Comparison of ENCODE assay signal across 21 cellular contexts in genomic region chr4:138602664-138603063, GRCh38.
"Had no signal": no experiment of that assay in that cellular context is flagged by ENCODE, and none has a peak within 500 bp of the region (broad histone marks: within the 10 kb centered on the region; RNA-seq: fewer than 3 reads in every experiment).

No MANE protein-coding gene starts in this region.

- ATAC-seq: activated CD8-positive, alpha-beta T cell treated with anti-CD3 and anti-CD28 coated beads, Interleukin-2, amount 10 ng/mL, durations not matched to agents 7 days and 5 days; activated naive CD4-positive, alpha-beta T cell treated with anti-CD3 and anti-CD28 coated beads, Interleukin-2, amount 50 U/mL, for 72 hours; gastrocnemius medialis; heart right ventricle; psoas muscle; sciatic nerve; T-helper 17 cell; WTC11 had no signal

- H3K4me1 Mint-ChIP-seq: activated CD4-positive, alpha-beta T cell treated with anti-CD3 and anti-CD28 coated beads, Interleukin-2, amount 10 ng/mL, durations not matched to agents 24 days and 14 days; neural progenitor cell; T-helper 17 cell had no signal

- H3K9me3 Mint-ChIP-seq: activated CD4-positive, alpha-beta T cell treated with anti-CD3 and anti-CD28 coated beads, Interleukin-2, amount 10 ng/mL, durations not matched to agents 24 days and 14 days had no signal

- H3K9me3 ChIP-seq: psoas muscle had no signal

- H3K27ac Mint-ChIP-seq: activated CD4-positive, alpha-beta T cell treated with anti-CD3 and anti-CD28 coated beads, Interleukin-2, amount 10 ng/mL, durations not matched to agents 24 days and 14 days; activated CD8-positive, alpha-beta T cell treated with anti-CD3 and anti-CD28 coated beads, Interleukin-2, amount 10 ng/mL, durations not matched to agents 7 days and 5 days; activated naive CD4-positive, alpha-beta T cell treated with anti-CD3 and anti-CD28 coated beads, Interleukin-2, amount 50 U/mL, for 72 hours; dendritic cell treated with granulocyte-macrophage colony-stimulating factor and Interleukin-4, amounts not matched to agents 40 ng/mL and 50 ng/mL, for 4 days; neural progenitor cell; stimulated activated naive CD8-positive, alpha-beta T cell treated with anti-CD3 and anti-CD28 coated beads, Interleukin-15, Interleukin-2, amounts not matched to agents 100 ng/mL and 50 ng/mL, for 24 hours; T-helper 17 cell; type B pancreatic cell; WTC11 had no signal

- DNase-seq: activated CD4-positive, alpha-beta T cell treated with anti-CD3 and anti-CD28 coated beads, Interleukin-2, amount 10 ng/mL, durations not matched to agents 24 days and 14 days; activated CD8-positive, alpha-beta memory T cell treated with anti-CD3 and anti-CD28 coated beads, Interleukin-2, amount 50 U/mL, for 4 hours; activated CD8-positive, alpha-beta T cell treated with anti-CD3 and anti-CD28 coated beads, Interleukin-2, amount 10 ng/mL, durations not matched to agents 7 days and 5 days; activated effector memory CD4-positive, alpha-beta T cell treated with anti-CD3 and anti-CD28 coated beads, Interleukin-2, amount 50 U/mL, for 16 hours; activated T-cell treated with anti-CD3 and anti-CD28 coated beads, Interleukin-2, amount 50 U/mL, for 48 hours; amniotic stem cell; cerebellar nuclear complex; effector memory CD4-positive, alpha-beta T cell; gastrocnemius medialis; heart right ventricle; psoas muscle; spleen; T-helper 17 cell had no signal

- H3K36me3 ChIP-seq: gastrocnemius medialis, heart right ventricle, neural progenitor cell, spleen had no signal

- H3K36me3 Mint-ChIP-seq: activated naive CD4-positive, alpha-beta T cell treated with anti-CD3 and anti-CD28 coated beads, Interleukin-2, amount 50 U/mL, for 72 hours; type B pancreatic cell had no signal

- H3K27me3 Mint-ChIP-seq: activated CD4-positive, alpha-beta T cell treated with anti-CD3 and anti-CD28 coated beads, Interleukin-2, amount 10 ng/mL, durations not matched to agents 24 days and 14 days; dendritic cell treated with granulocyte-macrophage colony-stimulating factor and Interleukin-4, amounts not matched to agents 40 ng/mL and 50 ng/mL, for 4 days; stimulated activated naive CD8-positive, alpha-beta T cell treated with anti-CD3 and anti-CD28 coated beads, Interleukin-15, Interleukin-2, amounts not matched to agents 100 ng/mL and 50 ng/mL, for 24 hours; T-helper 17 cell; type B pancreatic cell had no signal

- H3K4me3 Mint-ChIP-seq: activated CD4-positive, alpha-beta T cell treated with anti-CD3 and anti-CD28 coated beads, Interleukin-2, amount 10 ng/mL, durations not matched to agents 24 days and 14 days; activated CD8-positive, alpha-beta T cell treated with anti-CD3 and anti-CD28 coated beads, Interleukin-2, amount 10 ng/mL, durations not matched to agents 7 days and 5 days; dendritic cell treated with granulocyte-macrophage colony-stimulating factor and Interleukin-4, amounts not matched to agents 40 ng/mL and 50 ng/mL, for 4 days; neural progenitor cell; stimulated activated naive CD8-positive, alpha-beta T cell treated with anti-CD3 and anti-CD28 coated beads, Interleukin-15, Interleukin-2, amounts not matched to agents 100 ng/mL and 50 ng/mL, for 24 hours; T-helper 17 cell; type B pancreatic cell; WTC11 had no signal

- H3K27ac ChIP-seq: gastrocnemius medialis, heart right ventricle, neural progenitor cell, psoas muscle, spleen had no signal

- H3K4me3 ChIP-seq: gastrocnemius medialis, heart right ventricle, lung, neural progenitor cell, psoas muscle, spleen had no signal

- H3K27me3 ChIP-seq: gastrocnemius medialis, heart right ventricle, neural progenitor cell, spleen had no signal
